ENCODE assay signal across 23 cellular contexts in genomic region chr2:195859513-195859912, GRCh38.
A peak's percentile ranks its signal among the peaks of the same experiment; 100 is the strongest.
DNase-seq lines count a peak whose midpoint lies in the region; ATAC-seq, FAIRE-seq and TF ChIP-seq lines count a peak whose summit lies in the region.
"Had no signal": no experiment of that assay in that cellular context is flagged by ENCODE, and none has a peak within 500 bp of the region (broad histone marks: within the 10 kb centered on the region; RNA-seq: fewer than 3 reads in every experiment).

No MANE protein-coding gene starts in this region.

- TF ChIP-seq EP300 in HepG2 (IDR thresholded peaks at IDR 0.05; ENCODE audit: low read depth in 2 of 2, low read length in 2 of 2) (no peak), HepG2 (CRISPR knock-in tag; IDR thresholded peaks at IDR 0.05; ENCODE audit: borderline replicate concordance) (no peak), K562 (IDR thresholded peaks at IDR 0.05; ENCODE audit: low read length) (no peak)

- CTCF ChIA-PET in HepG2 (lab: Yijun Ruan, JAX; ENCODE audit: low intra/inter-chr PET ratio, low total read pairs), result no interaction called here
- CTCF ChIA-PET in K562 (lab: Yijun Ruan, JAX; ENCODE audit: low intra/inter-chr PET ratio), result interaction anchor here (0.5 kb wide), 1 partner anchor 564 kb away, joined by 3 read pairs; no protein-coding TSS in a partner anchor
- CTCF ChIA-PET in mammary epithelial cell (lab: Charles Lee; ENCODE audit: low non-redundant PET), result interaction anchor here (0.7 kb wide), 1 partner anchor 45 kb away, joined by 4 read pairs; no protein-coding TSS in a partner anchor

- no peaks in the 10 kb centered on the region for H3K36me3 ChIP-seq in HepG2 (replicated peaks in 1 of 2; ENCODE audit: control insufficient read depth in 1 of 2, insufficient read depth in 2 of 2, low read length in 2 of 2)
- H3K36me3 ChIP-seq in right lobe of liver, result no peaks in the 10 kb centered on the region
- H3K36me3 ChIP-seq in DND-41 (ENCODE audit: insufficient read depth, low read length), result no peaks in the 10 kb centered on the region
- H3K36me3 ChIP-seq in K562 (ENCODE audit: control insufficient read depth, insufficient read depth, low read length), result no peaks in the 10 kb centered on the region
- no peaks in the 10 kb centered on the region for H3K36me3 ChIP-seq in mammary epithelial cell (ENCODE audit: insufficient read depth, low read length)
- no peaks in the 10 kb centered on the region for H3K36me3 ChIP-seq in mesendoderm (ENCODE audit: control insufficient read depth, insufficient read depth, low read length)
- H3K36me3 ChIP-seq: BLaER1 treated with 17β-estradiol and CSF1 and Interleukin-3, amounts not matched to agents 10 nM and 100 nM had no signal

- H2AK5ac ChIP-seq in mesendoderm (ENCODE audit: low read length), result no peak overlapping the region

- 7% methylated on average over 2 of the region's 2 CpGs for WGBS in HepG2 (ENCODE audit: low lambda C conversion rate)
- WGBS in right lobe of liver (ENCODE audit: insufficient coverage, low coverage, low lambda C conversion rate, missing lambda C conversion rate), result 45% methylated on average over 2 of the region's 2 CpGs
- WGBS in K562 (ENCODE audit: insufficient coverage, low coverage, missing lambda C conversion rate), result 33% methylated on average over 2 of the region's 2 CpGs
- 84% methylated on average over 2 of the region's 2 CpGs for WGBS in mammary epithelial cell (ENCODE audit: low coverage, missing lambda C conversion rate)
- whole genome bisulfite sequencing in mesendoderm (ENCODE audit: extremely low coverage, insufficient coverage, low lambda C conversion rate), result no CpG with 5 or more reads among the region's 2 CpGs

- H3K9me1 ChIP-seq in K562 (ENCODE audit: control insufficient read depth, insufficient read depth, low read length), result no peaks in the 10 kb centered on the region

- no peak overlapping the region for H3K23ac ChIP-seq in mesendoderm (ENCODE audit: low read length)

- BruUV-seq in HepG2 (replicated peaks; lab: Mats Ljungman, UMichigan) (no TSS peak), K562 (replicated peaks; lab: Mats Ljungman, UMichigan) (no TSS peak), mammary epithelial cell (replicated peaks; lab: Mats Ljungman, UMichigan) (no TSS peak)

- TF ChIP-seq POLR2A in HepG2 (IDR thresholded peaks at IDR 0.05; ENCODE audit: insufficient read depth in 1 of 2, low read depth in 2 of 2, low read length in 2 of 2) (no peak), right lobe of liver (IDR thresholded peaks at IDR 0.05) (no peak), K562 (conservative IDR thresholded peaks at IDR 0.05) (no peak)

- in situ Hi-C loops in HepG2 (cut with HindIII; ENCODE audit: extremely low pct_ligation_motif_present, low pct_unique_long_range_greater_than_20kb), result no loop called here
- in situ Hi-C loops in K562 (cut with MboI), result no loop called here
- in situ Hi-C loops in mammary epithelial cell (cut with MboI; ENCODE audit: low sequenced_read_pairs in 2 of 2), result no loop called here

- H3K18ac ChIP-seq in mesendoderm (ENCODE audit: low read length), result no peak overlapping the region

- H3K9me3 ChIP-seq in HepG2 (ENCODE audit: low read length), result no peaks in the 10 kb centered on the region
- no peaks in the 10 kb centered on the region for H3K9me3 ChIP-seq in right lobe of liver
- no peaks in the 10 kb centered on the region for H3K9me3 ChIP-seq in DND-41 (ENCODE audit: insufficient read depth, low read length, severe bottlenecking)
- no peaks in the 10 kb centered on the region for H3K9me3 ChIP-seq in K562 (replicated peaks; ENCODE audit: control insufficient read depth, insufficient read depth, low read depth, low read length)
- H3K9me3 ChIP-seq in mammary epithelial cell (replicated peaks; ENCODE audit: insufficient read depth, low read length), result no peaks in the 10 kb centered on the region
- H3K9me3 ChIP-seq: Caco-2 had no signal

- H4K20me1 ChIP-seq in HepG2 (ENCODE audit: insufficient read depth, low read length) (no peaks in the 10 kb centered on the region), DND-41 (ENCODE audit: insufficient read depth, low read length) (no peaks in the 10 kb centered on the region), K562 (replicated peaks; ENCODE audit: control insufficient read depth, insufficient read depth, low read length) (no peaks in the 10 kb centered on the region), mammary epithelial cell (ENCODE audit: insufficient read depth, low read length) (no peaks in the 10 kb centered on the region)
- H4K20me1 ChIP-seq: BLaER1 treated with 17β-estradiol and CSF1 and Interleukin-3, amounts not matched to agents 10 nM and 100 nM had no signal

- no peak overlapping the region for H3K56ac ChIP-seq in mesendoderm (ENCODE audit: low read length)

- FAIRE-seq in HepG2 (lab: Jason Lieb, UNC) (no peak), K562 (lab: Jason Lieb, UNC) (no peak), endometrium (lab: Jason Lieb, UNC) (peak; percentile 60)
- FAIRE-seq: D721Med, GM12878, GM12892, GM18507 had no signal

- H4K8ac ChIP-seq in mesendoderm (ENCODE audit: low read depth, low read length), result no peak overlapping the region

- POLR2A ChIA-PET in HepG2 (lab: Yijun Ruan, JAX) (no interaction called here), K562 (lab: Yijun Ruan, JAX) (no interaction called here)

- H3K27me3 ChIP-seq in HepG2 (ENCODE audit: control insufficient read depth in 1 of 2, insufficient read depth in 2 of 2, low read length in 2 of 2) (no peaks in the 10 kb centered on the region), right lobe of liver (no peaks in the 10 kb centered on the region), DND-41 (ENCODE audit: insufficient read depth, low read length, poor library complexity) (no peaks in the 10 kb centered on the region), K562 (ENCODE audit: control insufficient read depth in 2 of 2, insufficient read depth in 2 of 2, low read length in 2 of 2) (no peaks in the 10 kb centered on the region), mammary epithelial cell (ENCODE audit: insufficient read depth, low read length) (no peaks in the 10 kb centered on the region), mesendoderm (ENCODE audit: insufficient read depth, low read length, poor library complexity) (no peaks in the 10 kb centered on the region)
- H3K27me3 ChIP-seq: BLaER1 treated with 17β-estradiol and CSF1 and Interleukin-3, amounts not matched to agents 10 nM and 100 nM had no signal

- no peak overlapping the region for H2BK120ac ChIP-seq in mesendoderm (ENCODE audit: low read depth, low read length)

- H3K27ac ChIP-seq in HepG2 (ENCODE audit: extremely low read length, insufficient read depth, low read length), result no peak overlapping the region
- no peak overlapping the region for H3K27ac ChIP-seq in right lobe of liver
- no peak overlapping the region for H3K27ac ChIP-seq in DND-41 (ENCODE audit: low read length)
- no peak overlapping the region for H3K27ac ChIP-seq in K562 (ENCODE audit: extremely low read depth, low read depth, low read length)
- no peak overlapping the region for H3K27ac ChIP-seq in mammary epithelial cell (ENCODE audit: insufficient read depth, low read depth, low read length)
- H3K27ac ChIP-seq in mesendoderm (ENCODE audit: low read depth, low read length), result no peak overlapping the region
- H3K27ac ChIP-seq: BLaER1 treated with 17β-estradiol and CSF1 and Interleukin-3, amounts not matched to agents 10 nM and 100 nM; C4-2B had no signal

- dilution Hi-C loops in mammary epithelial cell (cut with HindIII; ENCODE audit: low sequenced_read_pairs), result no loop called here

- DNase-seq in HepG2 (ENCODE audit: low spot score), result no peak
- DNase-seq in right lobe of liver, result no peak
- no peak for DNase-seq in DND-41
- DNase-seq in K562 (ENCODE audit: extremely low read depth in 1 of 4, low spot score in 3 of 4), result no peak
- no peak for DNase-seq in mammary epithelial cell
- no peak for DNase-seq in mesendoderm
- DNase-seq in NCI-H1417 (lab: John Stamatoyannopoulos, UW), result no peak
- DNase-seq: 8988T; AML-193; Caco-2; Calu3; CD4-positive, alpha-beta T cell; CD8-positive, alpha-beta T cell; DMS79 treated with DMSO at 0.1 percent for 48 hours; EL; GDM1 had no signal

- no peak overlapping the region for H3K4me3 ChIP-seq in HepG2 (replicated peaks in 1 of 3; ENCODE audit: insufficient read depth in 1 of 3, low read depth in 2 of 3, low read length in 3 of 3)
- no peak overlapping the region for H3K4me3 ChIP-seq in right lobe of liver
- no peak overlapping the region for H3K4me3 ChIP-seq in DND-41 (ENCODE audit: low read depth in 1 of 2, low read length in 2 of 2)
- no peak overlapping the region for H3K4me3 ChIP-seq in K562
- H3K4me3 ChIP-seq in mammary epithelial cell (replicated peaks in 1 of 3; ENCODE audit: insufficient read depth in 1 of 3, low read depth in 2 of 3, low read length in 3 of 3), result no peak overlapping the region
- H3K4me3 ChIP-seq in mesendoderm (ENCODE audit: low read length), result no peak overlapping the region
- H3K4me3 ChIP-seq: BLaER1 treated with 17β-estradiol and CSF1 and Interleukin-3, amounts not matched to agents 10 nM and 100 nM; GM12878 had no signal

- no peak for TF ChIP-seq RAD21 in HepG2 (CRISPR knock-in tag; IDR thresholded peaks at IDR 0.05)
- TF ChIP-seq RAD21 in K562 (CRISPR knock-in tag; conservative IDR thresholded peaks at IDR 0.05 in 1 of 2, IDR thresholded peaks at IDR 0.05 in 1 of 2), result no peak

- intact Hi-C loops in HepG2 (cut with micrococcal nuclease; ENCODE audit: unreplicated experiment), result no loop called here
- intact Hi-C loops in right lobe of liver (cut with DNase I), result no loop called here
- intact Hi-C loops in K562 (cut with micrococcal nuclease), result no loop called here
- intact Hi-C loops in mammary epithelial cell (cut with micrococcal nuclease), result no loop called here

- no peak overlapping the region for H3K4me2 ChIP-seq in HepG2 (ENCODE audit: low read depth, low read length)
- H3K4me2 ChIP-seq in DND-41 (ENCODE audit: insufficient read depth, low read length), result no peak overlapping the region
- H3K4me2 ChIP-seq in K562 (ENCODE audit: insufficient read depth, low read length), result no peak overlapping the region
- no peak overlapping the region for H3K4me2 ChIP-seq in mammary epithelial cell (ENCODE audit: insufficient read depth, low read depth, low read length)
- no peak overlapping the region for H3K4me2 ChIP-seq in mesendoderm (ENCODE audit: low read length)
- H3K4me2 ChIP-seq: BLaER1 treated with 17β-estradiol and CSF1 and Interleukin-3, amounts not matched to agents 10 nM and 100 nM had no signal

- H3K9ac ChIP-seq in HepG2 (ENCODE audit: insufficient read depth, low read depth, low read length) (no peak overlapping the region), DND-41 (ENCODE audit: low read depth, low read length) (no peak overlapping the region), K562 (ENCODE audit: insufficient read depth in 1 of 2, low read depth in 2 of 2, low read length in 2 of 2) (no peak overlapping the region), mammary epithelial cell (ENCODE audit: insufficient read depth, low read length) (no peak overlapping the region), mesendoderm (ENCODE audit: low read length) (no peak overlapping the region)
- H3K9ac ChIP-seq: BLaER1 treated with 17β-estradiol and CSF1 and Interleukin-3, amounts not matched to agents 10 nM and 100 nM had no signal

- no peaks in the 10 kb centered on the region for H3K79me1 ChIP-seq in mesendoderm (ENCODE audit: low read length)

- H3K79me2 ChIP-seq in HepG2 (ENCODE audit: insufficient read depth, low read length) (no peaks in the 10 kb centered on the region), DND-41 (ENCODE audit: insufficient read depth, low read length) (no peaks in the 10 kb centered on the region), K562 (ENCODE audit: control insufficient read depth, insufficient read depth, low read length) (no peaks in the 10 kb centered on the region), mammary epithelial cell (ENCODE audit: insufficient read depth, low read length) (no peaks in the 10 kb centered on the region), mesendoderm (ENCODE audit: control insufficient read depth, insufficient read depth, low read length) (no peaks in the 10 kb centered on the region)

- H4K5ac ChIP-seq in mesendoderm (ENCODE audit: low read length), result no peak overlapping the region

- H3K4me1 ChIP-seq in HepG2 (ENCODE audit: insufficient read depth, low read length), result no peaks in the 10 kb centered on the region
- no peaks in the 10 kb centered on the region for H3K4me1 ChIP-seq in right lobe of liver
- peaks cover 4% of the 10 kb centered on the region; the same call in 1 of the 2 replicates for H3K4me1 ChIP-seq in DND-41 (ENCODE audit: insufficient read depth, low read length)
- no peaks in the 10 kb centered on the region for H3K4me1 ChIP-seq in K562 (replicated peaks in 1 of 2; ENCODE audit: control insufficient read depth in 2 of 2, insufficient read depth in 2 of 2, low read length in 2 of 2)
- no peaks in the 10 kb centered on the region for H3K4me1 ChIP-seq in mammary epithelial cell (ENCODE audit: insufficient read depth, low read length)
- H3K4me1 ChIP-seq in mesendoderm (ENCODE audit: control insufficient read depth, low read depth, low read length), result peaks cover 1% of the 10 kb centered on the region
- H3K4me1 ChIP-seq: Caco-2 had no signal

- H2BK15ac ChIP-seq in mesendoderm (replicated peaks; ENCODE audit: low read depth), result no peak overlapping the region

- no peak overlapping the region for H3K4ac ChIP-seq in mesendoderm (ENCODE audit: low read depth, low read length)

- no peak for ATAC-seq in HepG2
- ATAC-seq in right lobe of liver, result no peak
- ATAC-seq in DND-41 (ENCODE audit: insufficient read depth, low read depth), result no peak
- no peak for ATAC-seq in K562
- ATAC-seq: CD8-positive, alpha-beta T cell; GM12878 had no signal

- TF ChIP-seq CTCF in HepG2 (CRISPR knock-in tag; IDR thresholded peaks at IDR 0.05), result no peak
- TF ChIP-seq CTCF in right lobe of liver (IDR thresholded peaks at IDR 0.05), result no peak
- no peak for TF ChIP-seq CTCF in DND-41 (IDR thresholded peaks at IDR 0.05; ENCODE audit: borderline replicate concordance, extremely low read depth, low read length, poor library complexity, severe bottlenecking)
- TF ChIP-seq CTCF in K562 (IDR thresholded peaks at IDR 0.05 in 2 of 3, conservative IDR thresholded peaks at IDR 0.05 in 1 of 3; ENCODE audit: insufficient read depth in 2 of 3, low read depth in 1 of 3, low read length in 3 of 3), result no peak
- TF ChIP-seq CTCF in mammary epithelial cell (conservative IDR thresholded peaks at IDR 0.05 in 1 of 2, IDR thresholded peaks at IDR 0.05 in 1 of 2; ENCODE audit: extremely low read depth in 1 of 2, insufficient read depth in 1 of 2, low read depth in 1 of 2, low read length in 2 of 2), result no peak

- no peak overlapping the region for H2AFZ ChIP-seq in HepG2 (ENCODE audit: low read length)
- 0 out of 2 replicates have a peak overlapping the region, but pooled peaks have one; percentile 37 for H2AFZ ChIP-seq in DND-41 (ENCODE audit: low read depth, low read length)
- H2AFZ ChIP-seq in K562 (ENCODE audit: low read depth, low read length), result no peak overlapping the region; the same call in 1 of the 2 replicates
- no peak overlapping the region for H2AFZ ChIP-seq in mammary epithelial cell (ENCODE audit: low read depth, low read length)

- no peak overlapping the region for H2BK5ac ChIP-seq in mesendoderm (ENCODE audit: low read length)

Comparison
In these comparisons a context has a peak if more than half of its experiments do, and no peak if none do; other contexts are left out.
1. Of the 241 proteins assayed by ChIP-seq in both HepG2 and K562: peak only in HepG2: MAFF and MAFK; only in K562: none; in both: none; in neither: 239.